ENCODE assay signal across 8 cellular contexts in genomic region chr3:194691481-194692281, GRCh38. TPM values are rescaled to one million over a fixed set of nuclear protein-coding genes. Genes with fewer than 3 reads are reported as not detected.
A peak's percentile ranks its signal among the peaks of the same experiment; 100 is the strongest.
DNase-seq lines count a peak whose midpoint lies in the region; ATAC-seq, FAIRE-seq and TF ChIP-seq lines count a peak whose summit lies in the region.

No MANE protein-coding gene starts in this region.

- H3K9me3 ChIP-seq in DOHH2 (ENCODE audit: control insufficient read depth, insufficient read depth, low read length) (no peaks in the 10 kb centered on the region), endothelial cell of umbilical vein (replicated peaks; ENCODE audit: control insufficient read depth, insufficient read depth, low read length) (no peaks in the 10 kb centered on the region), suprapubic skin (no peaks in the 10 kb centered on the region), right lobe of liver (no peaks in the 10 kb centered on the region)

- H3K36me3 Mint-ChIP-seq in activated CD4-positive, alpha-beta T cell treated with anti-CD3 and anti-CD28 coated beads, Interleukin-2, amount 10 ng/mL, durations not matched to agents 7 days and 5 days (ENCODE audit: low read depth), result no peaks in the 10 kb centered on the region

- H3K27me3 ChIP-seq in DOHH2 (ENCODE audit: control insufficient read depth, low read length), result peaks cover 3% of the 10 kb centered on the region; the same call in 1 of the 2 replicates
- H3K27me3 ChIP-seq in endothelial cell of umbilical vein (ENCODE audit: control insufficient read depth in 2 of 2, insufficient read depth in 2 of 2, low read length in 2 of 2), result no peaks in the 10 kb centered on the region
- peaks cover 3% of the 10 kb centered on the region for H3K27me3 ChIP-seq in suprapubic skin
- H3K27me3 ChIP-seq in right lobe of liver, result peaks cover 0 to 9% of the 10 kb centered on the region in 2 donors

- no peaks in the 10 kb centered on the region for H3K9me2 ChIP-seq in DOHH2 (replicated peaks; ENCODE audit: control insufficient read depth, low read length)

- CTCF ChIA-PET in endothelial cell of umbilical vein (lab: Charles Lee), result interaction anchor here (0.9 to 2.1 kb wide), 15 partner anchors 9 to 580 kb away, joined by 3 to 16 read pairs (median 4); partner anchors contain the start of gene XXYLT1
- CTCF ChIA-PET in activated CD4-positive, alpha-beta T cell treated with anti-CD3 and anti-CD28 coated beads, Interleukin-2, amount 10 ng/mL, durations not matched to agents 7 days and 5 days (lab: Charles Lee), result interaction anchor here (0.5 to 2.2 kb wide), 3 partner anchors 9 to 1431 kb away, joined by 4 to 13 read pairs (median 5); partner anchors contain the start of gene XXYLT1

- H3K9me3 Mint-ChIP-seq in activated CD4-positive, alpha-beta T cell treated with anti-CD3 and anti-CD28 coated beads, Interleukin-2, amount 10 ng/mL, durations not matched to agents 7 days and 5 days, result no peaks in the 10 kb centered on the region

- no peak overlapping the region for H3K9ac ChIP-seq in endothelial cell of umbilical vein (replicated peaks; ENCODE audit: extremely low read depth, insufficient read depth, low read length)

- H3K9me1 ChIP-seq in endothelial cell of umbilical vein (replicated peaks; ENCODE audit: control insufficient read depth, extremely low read depth, insufficient read depth, low read length), result no peaks in the 10 kb centered on the region

- H3K79me2 ChIP-seq in DOHH2 (ENCODE audit: control insufficient read depth, low read length) (peaks cover 15% of the 10 kb centered on the region), endothelial cell of umbilical vein (ENCODE audit: control insufficient read depth, insufficient read depth, low read length) (peaks cover 32% of the 10 kb centered on the region)

- no peak overlapping the region for H3K27ac Mint-ChIP-seq in activated CD4-positive, alpha-beta T cell treated with anti-CD3 and anti-CD28 coated beads, Interleukin-2, amount 10 ng/mL, durations not matched to agents 7 days and 5 days

- TF ChIP-seq EP300 in suprapubic skin (IDR thresholded peaks at IDR 0.05), result no peak

- peak; percentile 76 for TF ChIP-seq POLR2A in endothelial cell of umbilical vein (IDR thresholded peaks at IDR 0.05; ENCODE audit: low read depth, low read length)
- TF ChIP-seq POLR2A in suprapubic skin (IDR thresholded peaks at IDR 0.05), result no peak
- no peak for TF ChIP-seq POLR2A in right lobe of liver (IDR thresholded peaks at IDR 0.05)

- 66% methylated on average over 15 of the region's 15 CpGs for WGBS in suprapubic skin
- 74% methylated on average over 14 of the region's 15 CpGs for WGBS in right lobe of liver (ENCODE audit: insufficient coverage, low coverage, low lambda C conversion rate, missing lambda C conversion rate)

- H3F3A ChIP-seq in DOHH2 (ENCODE audit: control insufficient read depth, insufficient read depth), result peaks cover 35% of the 10 kb centered on the region

- ATAC-seq in GM21423 (IDR thresholded peaks at IDR 0.05; ENCODE audit: unreplicated experiment), result peak; percentile 68
- peak; percentile 74 for ATAC-seq in HG03571 (IDR thresholded peaks at IDR 0.05; ENCODE audit: unreplicated experiment)
- no peak for ATAC-seq in right lobe of liver

- H3K27me3 Mint-ChIP-seq in activated CD4-positive, alpha-beta T cell treated with anti-CD3 and anti-CD28 coated beads, Interleukin-2, amount 10 ng/mL, durations not matched to agents 7 days and 5 days, result peaks cover 47% of the 10 kb centered on the region

- peaks cover 71% of the 10 kb centered on the region for H3K4me1 ChIP-seq in DOHH2 (ENCODE audit: control insufficient read depth, low read length)
- peaks cover 19% of the 10 kb centered on the region for H3K4me1 ChIP-seq in endothelial cell of umbilical vein (ENCODE audit: control insufficient read depth, extremely low read depth, insufficient read depth, low read length)
- H3K4me1 ChIP-seq in suprapubic skin, result peaks cover 43% of the 10 kb centered on the region
- H3K4me1 ChIP-seq in right lobe of liver, result peaks cover 0 to 14% (median 3%) of the 10 kb centered on the region in 4 donors

- peaks cover 12% of the 10 kb centered on the region; the same call in 1 of the 2 replicates for H3K36me3 ChIP-seq in DOHH2 (ENCODE audit: control insufficient read depth, low read length)
- H3K36me3 ChIP-seq in endothelial cell of umbilical vein (ENCODE audit: control insufficient read depth in 2 of 2, extremely low read depth in 1 of 2, insufficient read depth in 2 of 2, low read length in 2 of 2), result peaks cover 20 to 25% of the 10 kb centered on the region in 2 experiments
- no peaks in the 10 kb centered on the region for H3K36me3 ChIP-seq in suprapubic skin
- no peaks in the 10 kb centered on the region for H3K36me3 ChIP-seq in right lobe of liver

- FAIRE-seq in endothelial cell of umbilical vein (lab: Jason Lieb, UNC), result no peak

- intact Hi-C loops in endothelial cell of umbilical vein (cut with micrococcal nuclease) (loop anchor here (1.0 kb wide), 4 partner anchors 21 to 569 kb away; no protein-coding TSS in a partner anchor), right lobe of liver (cut with DNase I) (loop anchor here in 1 of 2 donors (10.0 kb wide), 1 partner anchor 423 kb away; no protein-coding TSS in a partner anchor)

- H2AFZ ChIP-seq in endothelial cell of umbilical vein (ENCODE audit: low read depth, low read length), result no peak overlapping the region

- H3K4me3 ChIP-seq in DOHH2 (ENCODE audit: low read length), result peak overlapping the region; percentile 67
- H3K4me3 ChIP-seq in endothelial cell of umbilical vein (replicated peaks in 1 of 3; ENCODE audit: insufficient read depth in 1 of 3, low read depth in 1 of 3, low read length in 3 of 3), result no peak overlapping the region
- no peak overlapping the region for H3K4me3 ChIP-seq in suprapubic skin
- no peak overlapping the region for H3K4me3 ChIP-seq in right lobe of liver

- H3K4me3 Mint-ChIP-seq in activated CD4-positive, alpha-beta T cell treated with anti-CD3 and anti-CD28 coated beads, Interleukin-2, amount 10 ng/mL, durations not matched to agents 7 days and 5 days, result no peak overlapping the region

- H3K4me2 ChIP-seq in DOHH2 (ENCODE audit: low read length), result peak overlapping the region; percentile 87
- H3K4me2 ChIP-seq in endothelial cell of umbilical vein (ENCODE audit: insufficient read depth, low read length), result no peak overlapping the region

- no TSS peak for BruUV-seq in endothelial cell of umbilical vein (replicated peaks; lab: Mats Ljungman, UMichigan)

- DNase-seq in endothelial cell of umbilical vein (ENCODE audit: low read depth, low spot score) (peak; percentile 68), 8988T (no peak), suprapubic skin (ENCODE audit: low spot score in 2 of 2) (no peak), right lobe of liver (no peak)
- DNase-seq in activated CD4-positive, alpha-beta T cell treated with anti-CD3 and anti-CD28 coated beads, Interleukin-2, amount 10 ng/mL, durations not matched to agents 7 days and 5 days, result no peak

- TF ChIP-seq CTCF in DOHH2 (IDR thresholded peaks at IDR 0.05; ENCODE audit: low read depth, low read length, poor library complexity, severe bottlenecking) (no peak), endothelial cell of umbilical vein (IDR thresholded peaks at IDR 0.05; ENCODE audit: extremely low read depth in 1 of 2, insufficient read depth in 1 of 2, low read depth in 1 of 2, low read length in 2 of 2) (no peak), suprapubic skin (IDR thresholded peaks at IDR 0.05) (no peak), right lobe of liver (IDR thresholded peaks at IDR 0.05) (no peak)

- peaks cover 18% of the 10 kb centered on the region for H3K4me1 Mint-ChIP-seq in activated CD4-positive, alpha-beta T cell treated with anti-CD3 and anti-CD28 coated beads, Interleukin-2, amount 10 ng/mL, durations not matched to agents 7 days and 5 days

- peak overlapping the region; percentile 95 for H3K27ac ChIP-seq in DOHH2 (ENCODE audit: low read depth, low read length)
- H3K27ac ChIP-seq in endothelial cell of umbilical vein (ENCODE audit: insufficient read depth, low read depth, low read length), result peak overlapping the region; percentile 39
- no peak overlapping the region for H3K27ac ChIP-seq in suprapubic skin
- no peak overlapping the region for H3K27ac ChIP-seq in right lobe of liver

- POLR2A ChIA-PET in endothelial cell of umbilical vein (lab: Charles Lee), result interaction anchor here (0.7 to 4.6 kb wide), 16 partner anchors 9 to 470 kb away, joined by 3 to 42 read pairs (median 5); partner anchors contain the start of gene LSG1
- POLR2A ChIA-PET in activated CD4-positive, alpha-beta T cell treated with anti-CD3 and anti-CD28 coated beads, Interleukin-2, amount 10 ng/mL, durations not matched to agents 7 days and 5 days (lab: Charles Lee), result no interaction called here

- H4K20me1 ChIP-seq in DOHH2 (ENCODE audit: control insufficient read depth, insufficient read depth, low read depth, low read length) (no peaks in the 10 kb centered on the region), endothelial cell of umbilical vein (replicated peaks; ENCODE audit: control insufficient read depth, extremely low read depth, insufficient read depth, low read length) (peaks cover 3% of the 10 kb centered on the region)

- dilution Hi-C loops in endothelial cell of umbilical vein (cut with MboI; ENCODE audit: extremely low pct_ligation_motif_present, low sequenced_read_pairs), result loop anchor here (25.0 kb wide), 1 partner anchor 421 kb away; no protein-coding TSS in a partner anchor

RNA-seq across cellular contexts. Expression of gene FAM43A, which starts 6.0 kb away (rescaled TPM):
- total RNA-seq in endothelial cell of umbilical vein, result 246 and 307 TPM in 2 replicates
- 244 and 316 TPM in 2 replicates for polyA plus RNA-seq in endothelial cell of umbilical vein
- 143 and 265 TPM in 2 replicates for polyA plus RNA-seq in endothelial cell of umbilical vein (2011; cell fraction: cytosol; rRNA removed)
- polyA plus RNA-seq in endothelial cell of umbilical vein (2011; cell fraction: nucleus; rRNA removed), result 173 and 198 TPM in 2 replicates
- polyA plus RNA-seq in endothelial cell of umbilical vein (2012), result 105 and 115 TPM in 2 replicates
- 94.3 and 128 TPM in 2 replicates for polyA minus RNA-seq in endothelial cell of umbilical vein
- polyA minus RNA-seq in endothelial cell of umbilical vein (2011; cell fraction: cytosol; rRNA and poly(A)+ RNA removed), result 3.8 TPM
- polyA minus RNA-seq in endothelial cell of umbilical vein (2011; cell fraction: nucleus; rRNA and poly(A)+ RNA removed), result 53.5 and 134 TPM in 2 replicates
- 10 to 100 TPM in 3 of 4 donors, 1 to 10 TPM in 1; 9.3 to 60.9 (median 26.9) TPM for total RNA-seq in suprapubic skin
- total RNA-seq in right lobe of liver, result 1 to 10 TPM; 1.0 to 8.4 (median 5.3) TPM
- total RNA-seq in activated CD4-positive, alpha-beta T cell treated with anti-CD3 and anti-CD28 coated beads, Interleukin-2, amount 10 ng/mL, durations not matched to agents 7 days and 5 days, result under 1 TPM; 0.54 to 0.69 TPM

RNA-seq across cellular contexts. Expression of gene LSG1, which starts 19.7 kb away (rescaled TPM):
- total RNA-seq in endothelial cell of umbilical vein, result 48.3 and 52.7 TPM in 2 replicates
- polyA plus RNA-seq in endothelial cell of umbilical vein, result 47.1 and 50.0 TPM in 2 replicates
- 35.2 and 39.4 TPM in 2 replicates for polyA plus RNA-seq in endothelial cell of umbilical vein (2011; cell fraction: cytosol; rRNA removed)
- 263 and 312 TPM in 2 replicates for polyA plus RNA-seq in endothelial cell of umbilical vein (2011; cell fraction: nucleus; rRNA removed)
- 29.2 and 52.6 TPM in 2 replicates for polyA plus RNA-seq in endothelial cell of umbilical vein (2012)
- 86.6 and 130 TPM in 2 replicates for polyA minus RNA-seq in endothelial cell of umbilical vein
- 33.1 TPM for polyA minus RNA-seq in endothelial cell of umbilical vein (2011; cell fraction: cytosol; rRNA and poly(A)+ RNA removed)
- polyA minus RNA-seq in endothelial cell of umbilical vein (2011; cell fraction: nucleus; rRNA and poly(A)+ RNA removed), result 95.1 and 134 TPM in 2 replicates
- 10 to 100 TPM; 51.7 to 86.5 (median 56.6) TPM for total RNA-seq in suprapubic skin
- total RNA-seq in right lobe of liver, result 10 to 100 TPM; 13.7 to 23.2 (median 18.0) TPM
- 10 to 100 TPM; 42.5 to 44.6 TPM for total RNA-seq in activated CD4-positive, alpha-beta T cell treated with anti-CD3 and anti-CD28 coated beads, Interleukin-2, amount 10 ng/mL, durations not matched to agents 7 days and 5 days

RNA-seq across cellular contexts. Expression of gene TMEM44, which starts 58.5 kb away (rescaled TPM):
- total RNA-seq in endothelial cell of umbilical vein, result 115 and 125 TPM in 2 replicates
- 88.8 and 93.8 TPM in 2 replicates for polyA plus RNA-seq in endothelial cell of umbilical vein
- 73.3 and 74.2 TPM in 2 replicates for polyA plus RNA-seq in endothelial cell of umbilical vein (2011; cell fraction: cytosol; rRNA removed)
- polyA plus RNA-seq in endothelial cell of umbilical vein (2011; cell fraction: nucleus; rRNA removed), result 348 and 401 TPM in 2 replicates
- polyA plus RNA-seq in endothelial cell of umbilical vein (2012), result 34.9 and 42.8 TPM in 2 replicates
- polyA minus RNA-seq in endothelial cell of umbilical vein, result 87.1 and 91.8 TPM in 2 replicates
- 7.1 TPM for polyA minus RNA-seq in endothelial cell of umbilical vein (2011; cell fraction: cytosol; rRNA and poly(A)+ RNA removed)
- 95.3 and 107 TPM in 2 replicates for polyA minus RNA-seq in endothelial cell of umbilical vein (2011; cell fraction: nucleus; rRNA and poly(A)+ RNA removed)
- total RNA-seq in suprapubic skin, result 1 to 10 TPM; 1.5 to 8.2 (median 4.7) TPM
- 1 to 10 TPM; 2.2 to 6.8 (median 4.2) TPM for total RNA-seq in right lobe of liver
- 1 to 10 TPM; 1.9 to 2.7 TPM for total RNA-seq in activated CD4-positive, alpha-beta T cell treated with anti-CD3 and anti-CD28 coated beads, Interleukin-2, amount 10 ng/mL, durations not matched to agents 7 days and 5 days

Comparison
In these comparisons a context has a peak if more than half of its experiments do, and no peak if none do; other contexts are left out.
1. H3K27ac ChIP-seq: peak in DOHH2 (single experiment) and endothelial cell of umbilical vein (single experiment); none in suprapubic skin (single experiment) and right lobe of liver (0 of 3).
2. ATAC-seq: peak in GM21423 (single experiment) and HG03571 (single experiment); none in right lobe of liver (0 of 4).
3. RNA of gene TMEM44, which starts 58.5 kb away (total RNA-seq): 115 to 125 TPM in endothelial cell of umbilical vein; 1.5 to 8.2 TPM in suprapubic skin, 2.2 to 6.8 TPM in right lobe of liver and 1.9 to 2.7 TPM in activated CD4-positive, alpha-beta T cell treated with anti-CD3 and anti-CD28 coated beads, Interleukin-2, amount 10 ng/mL, durations not matched to agents 7 days and 5 days; every median in the first group is over 10 times any median in the second.